In genomic region chr15:40064231-40064894, GRCh38 we compare ENCODE assay signal across 8 cellular contexts. TPM values are rescaled to one million over a fixed set of nuclear protein-coding genes. Genes with fewer than 3 reads are reported as not detected.
DNase-seq lines count a peak whose midpoint lies in the region; ATAC-seq and TF ChIP-seq lines count a peak whose summit lies in the region.

No MANE protein-coding gene starts in this region.

- H3K18ac ChIP-seq in mesenchymal stem cell (ENCODE audit: low read depth in 1 of 2, low read length in 2 of 2) = peak overlapping the region; percentile 38 to 70

- no peak for TF ChIP-seq POLR2A in Peyer's patch (IDR thresholded peaks at IDR 0.05)

- peaks cover 25% of the 10 kb centered on the region for H3K4me1 Mint-ChIP-seq in type B pancreatic cell (ENCODE audit: unreplicated experiment)

- no peaks in the 10 kb centered on the region for H3K36me3 ChIP-seq in Peyer's patch
- no peaks in the 10 kb centered on the region for H3K36me3 ChIP-seq in mesenchymal stem cell (ENCODE audit: control insufficient read depth in 1 of 2, insufficient read depth in 2 of 2, low read depth in 1 of 2, low read length in 2 of 2)

- H3K27me3 ChIP-seq in Peyer's patch (no peaks in the 10 kb centered on the region), mesenchymal stem cell (ENCODE audit: control insufficient read depth in 1 of 2, insufficient read depth in 1 of 2, low read length in 2 of 2) (no peaks in the 10 kb centered on the region)

- H3K4me3 ChIP-seq in Peyer's patch = no peak overlapping the region
- H3K4me3 ChIP-seq in mesenchymal stem cell (ENCODE audit: insufficient read depth in 1 of 2, low read depth in 1 of 2, low read length in 2 of 2) = no peak overlapping the region

- H2AFZ ChIP-seq in mesenchymal stem cell (ENCODE audit: low read depth, low read length) = no peak overlapping the region

- no peak overlapping the region for H3K4me3 Mint-ChIP-seq in type B pancreatic cell

- H2AK5ac ChIP-seq in mesenchymal stem cell (ENCODE audit: low read length, severe bottlenecking) = peak overlapping the region; percentile 89

- peak overlapping the region in 2 of 4 donors; percentile 66 to 69 for H3K27ac ChIP-seq in Peyer's patch
- H3K27ac ChIP-seq in mesenchymal stem cell (ENCODE audit: low read length, poor library complexity, severe bottlenecking) = peak overlapping the region; percentile 88

- H2BK15ac ChIP-seq in mesenchymal stem cell (ENCODE audit: low read depth, poor library complexity, severe bottlenecking) = no peak overlapping the region

- peak; percentile 24 for DNase-seq in SIG-M5 treated with dmso at 0.1 percent for 504 hours (lab: John Stamatoyannopoulos, UW; ENCODE audit: unreplicated experiment)
- DNase-seq in SIG-M5 (lab: John Stamatoyannopoulos, UW) = no peak
- DNase-seq in Peyer's patch = peak in 2 of 3 donors; percentile 55 to 64
- DNase-seq in mesenchymal stem cell = peak; percentile 89
- DNase-seq in type B pancreatic cell (ENCODE audit: extremely low spot score, unreplicated experiment) = no peak
- no peak for DNase-seq in OCI-M2 (lab: John Stamatoyannopoulos, UW; ENCODE audit: unreplicated experiment)

- H3K9me3 Mint-ChIP-seq in type B pancreatic cell = peaks cover 5% of the 10 kb centered on the region

- TF ChIP-seq CTCF in Peyer's patch (IDR thresholded peaks at IDR 0.05) = no peak
- no peak for TF ChIP-seq CTCF in type B pancreatic cell (conservative IDR thresholded peaks at IDR 0.05)

- H3K4me2 ChIP-seq in mesenchymal stem cell (ENCODE audit: low read length, poor library complexity, severe bottlenecking) = no peak overlapping the region

- WGBS in mesenchymal stem cell = 39% methylated on average over 8 of the region's 8 CpGs

- H3K4me1 ChIP-seq in Peyer's patch (peaks cover 0 to 16% (median 14%) of the 10 kb centered on the region in 4 donors), mesenchymal stem cell (ENCODE audit: control insufficient read depth, insufficient read depth, low read depth, low read length) (peaks cover 31% of the 10 kb centered on the region)

- no peak overlapping the region for H3K23ac ChIP-seq in mesenchymal stem cell (ENCODE audit: low read length in 2 of 2)

- H2BK12ac ChIP-seq in mesenchymal stem cell (ENCODE audit: low read length in 2 of 2) = peak overlapping the region; percentile 80 to 89

- H3K9me3 ChIP-seq in Peyer's patch (no peaks in the 10 kb centered on the region), mesenchymal stem cell (ENCODE audit: control insufficient read depth, low read length) (no peaks in the 10 kb centered on the region)

- H2BK120ac ChIP-seq in mesenchymal stem cell (ENCODE audit: low read depth, low read length) = peak overlapping the region; percentile 39

- H3K79me1 ChIP-seq in mesenchymal stem cell (replicated peaks; ENCODE audit: low read length, poor library complexity, severe bottlenecking) = no peaks in the 10 kb centered on the region

- peak overlapping the region; percentile 79 for H4K8ac ChIP-seq in mesenchymal stem cell (ENCODE audit: low read length)

- H3K27ac Mint-ChIP-seq in type B pancreatic cell = no peak overlapping the region

- ATAC-seq in HG02798 (IDR thresholded peaks at IDR 0.05; ENCODE audit: poor library complexity, unreplicated experiment) = peak; percentile 64
- no peak for ATAC-seq in HG03097 (IDR thresholded peaks at IDR 0.05; ENCODE audit: low FRiP score, unreplicated experiment)

- peak overlapping the region; percentile 86 for H2BK5ac ChIP-seq in mesenchymal stem cell (ENCODE audit: low read depth, low read length, poor library complexity, severe bottlenecking)

- peak overlapping the region; percentile 13 to 63 for H3K4ac ChIP-seq in mesenchymal stem cell (ENCODE audit: low read depth in 1 of 2, low read length in 2 of 2)

- no peaks in the 10 kb centered on the region for H3K36me3 Mint-ChIP-seq in type B pancreatic cell

- peak overlapping the region; percentile 44 for H4K91ac ChIP-seq in mesenchymal stem cell (ENCODE audit: low read length)

- H3K14ac ChIP-seq in mesenchymal stem cell (ENCODE audit: low read length in 2 of 2) = no peak overlapping the region

- no peak overlapping the region for H3K9ac ChIP-seq in mesenchymal stem cell (ENCODE audit: low read length)

- H3K27me3 Mint-ChIP-seq in type B pancreatic cell = no peaks in the 10 kb centered on the region

RNA-seq across cellular contexts. Expression of gene SRP14, which starts 25.4 kb away (rescaled TPM):
- total RNA-seq in Peyer's patch (100 to 1,000 TPM; 105 to 163 (median 146) TPM), type B pancreatic cell (ENCODE audit: low replicate concordance) (176 and 235 TPM in 2 replicates)
- polyA plus RNA-seq in mesenchymal stem cell (2013, experiment 1 of 2) = 684 TPM
- 720 TPM for polyA plus RNA-seq in mesenchymal stem cell (2013, experiment 2 of 2)

RNA-seq across cellular contexts. Expression of gene BMF, which starts 44.3 kb away (rescaled TPM):
- total RNA-seq in Peyer's patch = 10 to 100 TPM; 13.5 to 98.2 (median 26.1) TPM
- 18.5 TPM for polyA plus RNA-seq in mesenchymal stem cell (2013, experiment 1 of 2)
- 17.8 TPM for polyA plus RNA-seq in mesenchymal stem cell (2013, experiment 2 of 2)
- 60.9 and 112 TPM in 2 replicates for total RNA-seq in type B pancreatic cell (ENCODE audit: low replicate concordance)

Comparison
In these comparisons a context has a peak if more than half of its experiments do, and no peak if none do; other contexts are left out.
1. DNase-seq: peak in SIG-M5 treated with dmso at 0.1 percent for 504 hours (single experiment), Peyer's patch (2 of 3) and mesenchymal stem cell (single experiment); none in SIG-M5 (single experiment), type B pancreatic cell (single experiment) and OCI-M2 (single experiment).